In the genomic region with DNA sequence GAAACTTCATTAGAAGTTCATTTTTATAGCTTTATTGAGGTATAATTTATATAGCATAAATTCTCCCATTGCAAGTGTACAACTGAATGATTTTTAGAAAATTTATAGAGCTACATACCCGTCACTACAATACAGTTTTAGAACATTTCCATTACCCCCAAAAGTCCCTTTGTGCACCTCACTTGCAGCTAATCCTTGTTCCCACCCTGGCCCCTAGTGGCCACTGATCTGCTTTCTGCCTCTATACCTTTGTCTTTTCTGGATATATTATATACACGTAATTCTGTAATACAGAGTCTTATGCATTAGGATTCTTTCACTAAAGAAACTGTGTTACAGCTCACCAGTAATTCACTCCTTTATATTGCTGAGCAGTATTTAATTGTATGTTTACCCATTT, we compare ENCODE assay signal across 9 cellular contexts.
DNase-seq lines count a peak whose midpoint lies in the region; ATAC-seq and TF ChIP-seq lines count a peak whose summit lies in the region.
"Had no signal": no experiment of that assay in that cellular context is flagged by ENCODE, and none has a peak within 500 bp of the region (broad histone marks: within the 10 kb centered on the region; RNA-seq: fewer than 3 reads in every experiment).

No MANE protein-coding gene starts in this region.

- ATAC-seq in HG02885 (IDR thresholded peaks at IDR 0.05; ENCODE audit: poor library complexity, unreplicated experiment), result no peak
- ATAC-seq: left cardiac atrium had no signal

- DNase-seq in AG09319 (ENCODE audit: extremely low read depth, low read depth) (no peak), HFF-Myc (ENCODE audit: extremely low read depth, low read depth) (no peak), RKO (ENCODE audit: low spot score) (peak; percentile 30), fibroblast of the aortic adventitia (ENCODE audit: low read depth) (peak; percentile 47), GDM1 (lab: John Stamatoyannopoulos, UW) (no peak)
- DNase-seq in stimulated activated CD4-positive, alpha-beta T cell treated with anti-CD3 and anti-CD28 coated beads, Interleukin-4, amount 100 ng/mL, for 4 hours, result no peak
- no peak for DNase-seq in activated CD4-positive, alpha-beta T cell treated with anti-CD3 and anti-CD28 coated beads, Interleukin-2, amount 50 U/mL, for 1 hour
- DNase-seq: left cardiac atrium had no signal

- H3K4me3 ChIP-seq in HFF-Myc (replicated peaks; ENCODE audit: low read depth, low read length) (no peak overlapping the region), fibroblast of the aortic adventitia (ENCODE audit: low read depth, low read length) (no peak overlapping the region)

- TF ChIP-seq CTCF in AG09319 (IDR thresholded peaks at IDR 0.05; ENCODE audit: low read depth, low read length), result peak; percentile 36
- peak; percentile 63 for TF ChIP-seq CTCF in HFF-Myc (IDR thresholded peaks at IDR 0.05; ENCODE audit: low read depth, low read length, missing control alignments)
- TF ChIP-seq CTCF in fibroblast of the aortic adventitia (IDR thresholded peaks at IDR 0.05; ENCODE audit: insufficient read depth, low read length), result peak; percentile 66

Comparison
In these comparisons a context has a peak if more than half of its experiments do, and no peak if none do; other contexts are left out.
1. DNase-seq: peak in RKO (single experiment) and fibroblast of the aortic adventitia (single experiment); none in AG09319 (single experiment), HFF-Myc (single experiment), stimulated activated CD4-positive, alpha-beta T cell treated with anti-CD3 and anti-CD28 coated beads, Interleukin-4, amount 100 ng/mL, for 4 hours (0 of 2), activated CD4-positive, alpha-beta T cell treated with anti-CD3 and anti-CD28 coated beads, Interleukin-2, amount 50 U/mL, for 1 hour (single experiment) and GDM1 (single experiment).
2. Peak in every context shown above with its lines, with median percentiles within 50 percentile points of each other: CTCF ChIP-seq.